2 cellular contexts compared by ENCODE assay signal in the genomic region with DNA sequence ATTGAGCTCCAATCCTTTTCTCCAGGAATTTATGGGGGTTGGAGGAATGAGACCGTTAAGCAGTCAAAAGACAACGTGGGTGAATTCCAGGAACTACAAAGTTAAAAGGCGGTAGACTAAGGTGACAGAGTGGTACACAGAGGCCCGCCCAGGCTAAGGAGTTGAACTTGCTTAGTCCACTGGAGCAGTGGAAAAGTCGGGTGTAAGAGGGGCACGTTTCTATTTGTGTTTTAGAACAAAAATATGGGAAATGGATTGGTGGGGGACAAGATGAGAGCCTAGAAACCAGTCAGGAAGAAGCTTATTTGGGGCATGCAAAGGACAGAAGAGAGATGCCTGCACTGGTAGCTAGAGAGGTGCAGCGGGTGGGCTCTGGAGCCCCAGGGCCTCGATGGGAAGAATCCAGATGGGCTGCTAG.
TF ChIP-seq lines count a peak whose summit lies in the region.

No MANE protein-coding gene starts in this region.

TF ChIP-seq in SK-N-SH, 30 proteins besides CTCF, POLR2A, EP300 and RAD21 (continued from another document):
- TF ChIP-seq PBX3 (IDR thresholded peaks at IDR 0.05) (no peak), GABPA (IDR thresholded peaks at IDR 0.05; ENCODE audit: low read depth) (no peak), RFX5 (IDR thresholded peaks at IDR 0.05; ENCODE audit: low read length) (no peak), FOXM1 (IDR thresholded peaks at IDR 0.05; ENCODE audit: low read depth) (no peak), MXI1 (IDR thresholded peaks at IDR 0.05; ENCODE audit: low read depth, low read length) (no peak), ZBTB33 (IDR thresholded peaks at IDR 0.05; ENCODE audit: borderline replicate concordance, low read depth) (no peak)

TF ChIP-seq in SK-N-SH treated with all-trans-retinoic acid at 6 μM for 48 hours, 23 proteins besides CTCF, POLR2A, EP300 and RAD21 (continued from another document):
- TF ChIP-seq, protein P1, sequence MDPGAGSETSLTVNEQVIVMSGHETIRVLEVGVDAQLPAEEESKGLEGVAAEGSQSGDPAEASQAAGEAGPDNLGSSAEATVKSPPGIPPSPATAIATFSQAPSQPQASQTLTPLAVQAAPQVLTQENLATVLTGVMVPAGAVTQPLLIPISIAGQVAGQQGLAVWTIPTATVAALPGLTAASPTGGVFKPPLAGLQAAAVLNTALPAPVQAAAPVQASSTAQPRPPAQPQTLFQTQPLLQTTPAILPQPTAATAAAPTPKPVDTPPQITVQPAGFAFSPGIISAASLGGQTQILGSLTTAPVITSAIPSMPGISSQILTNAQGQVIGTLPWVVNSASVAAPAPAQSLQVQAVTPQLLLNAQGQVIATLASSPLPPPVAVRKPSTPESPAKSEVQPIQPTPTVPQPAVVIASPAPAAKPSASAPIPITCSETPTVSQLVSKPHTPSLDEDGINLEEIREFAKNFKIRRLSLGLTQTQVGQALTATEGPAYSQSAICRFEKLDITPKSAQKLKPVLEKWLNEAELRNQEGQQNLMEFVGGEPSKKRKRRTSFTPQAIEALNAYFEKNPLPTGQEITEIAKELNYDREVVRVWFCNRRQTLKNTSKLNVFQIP (CRISPR knock-in tag; IDR thresholded peaks at IDR 0.05; ENCODE audit: borderline replicate concordance, low read depth) = no peak
- TF ChIP-seq ZNF70 (CRISPR knock-in tag; IDR thresholded peaks at IDR 0.05) (no peak), SNAI2 (CRISPR knock-in tag; IDR thresholded peaks at IDR 0.05) (no peak), BACH2 (CRISPR knock-in tag; IDR thresholded peaks at IDR 0.05; ENCODE audit: borderline replicate concordance) (no peak)
- TF ChIP-seq, protein P2, sequence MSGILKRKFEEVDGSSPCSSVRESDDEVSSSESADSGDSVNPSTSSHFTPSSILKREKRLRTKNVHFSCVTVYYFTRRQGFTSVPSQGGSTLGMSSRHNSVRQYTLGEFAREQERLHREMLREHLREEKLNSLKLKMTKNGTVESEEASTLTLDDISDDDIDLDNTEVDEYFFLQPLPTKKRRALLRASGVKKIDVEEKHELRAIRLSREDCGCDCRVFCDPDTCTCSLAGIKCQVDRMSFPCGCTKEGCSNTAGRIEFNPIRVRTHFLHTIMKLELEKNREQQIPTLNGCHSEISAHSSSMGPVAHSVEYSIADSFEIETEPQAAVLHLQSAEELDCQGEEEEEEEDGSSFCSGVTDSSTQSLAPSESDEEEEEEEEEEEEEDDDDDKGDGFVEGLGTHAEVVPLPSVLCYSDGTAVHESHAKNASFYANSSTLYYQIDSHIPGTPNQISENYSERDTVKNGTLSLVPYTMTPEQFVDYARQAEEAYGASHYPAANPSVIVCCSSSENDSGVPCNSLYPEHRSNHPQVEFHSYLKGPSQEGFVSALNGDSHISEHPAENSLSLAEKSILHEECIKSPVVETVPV (CRISPR knock-in tag; IDR thresholded peaks at IDR 0.05) = no peak
